ENCODE assay signal across 9 cellular contexts in genomic region chr7:69739906-69740545, GRCh38.
A peak's percentile ranks its signal among the peaks of the same experiment; 100 is the strongest.
DNase-seq lines count a peak whose midpoint lies in the region; ATAC-seq and TF ChIP-seq lines count a peak whose summit lies in the region.
"Had no signal": no experiment of that assay in that cellular context is flagged by ENCODE, and none has a peak within 500 bp of the region (broad histone marks: within the 10 kb centered on the region; RNA-seq: fewer than 3 reads in every experiment).

No MANE protein-coding gene starts in this region.

- peaks cover 27% of the 10 kb centered on the region for H3K4me1 Mint-ChIP-seq in activated B cell treated with CpG ODN at 0.5 μM for 24 hours
- H3K4me1 Mint-ChIP-seq in CD4-positive, alpha-beta T cell (ENCODE audit: low read depth), result no peaks in the 10 kb centered on the region

- peak overlapping the region; percentile 82 for H3K27ac Mint-ChIP-seq in activated B cell treated with CpG ODN at 0.5 μM for 24 hours
- H3K27ac Mint-ChIP-seq in CD4-positive, alpha-beta T cell, result no peak overlapping the region

- H3K9me3 ChIP-seq in CD4-positive, alpha-beta T cell (ENCODE audit: control insufficient read depth, low read length), result no peaks in the 10 kb centered on the region
- H3K9me3 ChIP-seq: tibial artery had no signal

- ATAC-seq in Right ventricle myocardium inferior (peak; percentile 94), HG03066 (IDR thresholded peaks at IDR 0.05; ENCODE audit: low read depth, unreplicated experiment) (peak; percentile 46), activated B cell treated with CpG ODN at 0.5 μM for 24 hours (ENCODE audit: low read depth) (peak; percentile 56)
- ATAC-seq in CD4-positive, alpha-beta T cell (ENCODE audit: poor library complexity), result no peak

- H3K27ac ChIP-seq in CD4-positive, alpha-beta T cell (ENCODE audit: low read depth, low read length), result no peak overlapping the region
- H3K27ac ChIP-seq: tibial artery had no signal

- POLR2A ChIA-PET in activated B cell treated with CpG ODN at 0.5 μM for 24 hours (lab: Charles Lee), result interaction anchor here (1.0 to 4.1 kb wide), 6 partner anchors 84 to 140 kb away, joined by 3 to 34 read pairs (median 8); no protein-coding TSS in a partner anchor
- POLR2A ChIA-PET in CD4-positive, alpha-beta T cell (lab: Charles Lee), result no interaction called here

- peak overlapping the region; percentile 33 for H3K4me3 Mint-ChIP-seq in activated B cell treated with CpG ODN at 0.5 μM for 24 hours
- H3K4me3 Mint-ChIP-seq in CD4-positive, alpha-beta T cell, result no peak overlapping the region

- TF ChIP-seq CTCF in activated B cell treated with CpG ODN at 0.5 μM for 24 hours (IDR thresholded peaks at IDR 0.05), result no peak
- TF ChIP-seq CTCF in CD4-positive, alpha-beta T cell (IDR thresholded peaks at IDR 0.05), result no peak

- DNase-seq in Right ventricle myocardium inferior (ENCODE audit: missing footprints) (peak; percentile 75), cardiac septum (ENCODE audit: low spot score) (no peak), activated B cell treated with CpG ODN at 0.5 μM for 24 hours (peak; percentile 18), midbrain (lab: John Stamatoyannopoulos, UW) (peak; percentile 46), NCI-H1436 (lab: John Stamatoyannopoulos, UW) (no peak), NCI-H128 (lab: John Stamatoyannopoulos, UW; ENCODE audit: unreplicated experiment) (no peak)
- no peak for DNase-seq in CD4-positive, alpha-beta T cell

- intact Hi-C loops in Right ventricle myocardium inferior (cut with DNase I), result no loop called here
- intact Hi-C loops in cardiac septum (cut with DNase I), result no loop called here
- intact Hi-C loops in activated B cell treated with CpG ODN at 0.5 μM for 24 hours (cut with micrococcal nuclease), result loop anchor here (1.0 to 5.0 kb wide), 8 partner anchors 43 to 149 kb away; partner anchors contain the start of gene AUTS2
- intact Hi-C loops in CD4-positive, alpha-beta T cell (cut with DNase I, micrococcal nuclease), result no loop called here

- H3K36me3 Mint-ChIP-seq in activated B cell treated with CpG ODN at 0.5 μM for 24 hours (ENCODE audit: low read depth), result no peaks in the 10 kb centered on the region
- no peaks in the 10 kb centered on the region for H3K36me3 Mint-ChIP-seq in CD4-positive, alpha-beta T cell (ENCODE audit: low read depth)

- H3K9me3 Mint-ChIP-seq in activated B cell treated with CpG ODN at 0.5 μM for 24 hours, result no peaks in the 10 kb centered on the region
- H3K9me3 Mint-ChIP-seq in CD4-positive, alpha-beta T cell, result no peaks in the 10 kb centered on the region

- CTCF ChIA-PET in activated B cell treated with CpG ODN at 0.5 μM for 24 hours (lab: Charles Lee), result interaction anchor here (0.9 to 1.0 kb wide), 2 partner anchors 85 to 154 kb away, joined by 4 read pairs; no protein-coding TSS in a partner anchor
- CTCF ChIA-PET in CD4-positive, alpha-beta T cell (lab: Charles Lee), result interaction anchor here (0.7 kb wide), 1 partner anchor 31 kb away, joined by 3 read pairs; no protein-coding TSS in a partner anchor

- no peaks in the 10 kb centered on the region for H3K27me3 Mint-ChIP-seq in activated B cell treated with CpG ODN at 0.5 μM for 24 hours
- no peaks in the 10 kb centered on the region for H3K27me3 Mint-ChIP-seq in CD4-positive, alpha-beta T cell

- no peaks in the 10 kb centered on the region for H3K27me3 ChIP-seq in CD4-positive, alpha-beta T cell (ENCODE audit: control insufficient read depth, insufficient read depth, low read length)

Comparison
In these comparisons a context has a peak if more than half of its experiments do, and no peak if none do; other contexts are left out.
1. DNase-seq: peak in Right ventricle myocardium inferior (single experiment), activated B cell treated with CpG ODN at 0.5 μM for 24 hours (single experiment) and midbrain (single experiment); none in cardiac septum (single experiment), NCI-H1436 (single experiment), NCI-H128 (single experiment) and CD4-positive, alpha-beta T cell (0 of 10).